Comparison of ENCODE assay signal across 18 cellular contexts in the genomic region with DNA sequence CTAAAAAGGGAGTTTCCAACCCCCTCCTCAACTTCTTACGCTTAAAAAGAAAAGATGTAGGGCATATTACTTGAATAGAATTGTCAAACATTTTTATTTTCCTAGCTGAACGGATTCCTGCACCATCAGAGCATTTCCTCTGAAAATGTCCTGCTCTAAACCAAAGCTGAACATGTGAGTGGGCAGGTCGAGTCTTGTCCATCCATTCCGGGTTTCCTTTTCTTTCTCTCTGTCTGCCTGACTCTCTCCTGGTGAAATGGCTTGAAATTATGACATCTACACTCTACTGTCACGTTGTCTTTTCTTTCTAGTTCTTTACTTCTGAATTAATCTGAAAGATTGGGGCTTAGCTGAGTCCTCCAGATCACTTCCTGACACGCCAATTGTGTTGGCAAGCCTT. TPM values are rescaled to one million over a fixed set of nuclear protein-coding genes. Genes with fewer than 3 reads are reported as not detected.
DNase-seq lines count a peak whose midpoint lies in the region; ATAC-seq and TF ChIP-seq lines count a peak whose summit lies in the region.
"Had no signal": no experiment of that assay in that cellular context is flagged by ENCODE, and none has a peak within 500 bp of the region (broad histone marks: within the 10 kb centered on the region; RNA-seq: fewer than 3 reads in every experiment).

No MANE protein-coding gene starts in this region.

- 69% methylated on average over 6 of the region's 6 CpGs for WGBS in thymus

- no peaks in the 10 kb centered on the region for H3K36me3 ChIP-seq in thymus (ENCODE audit: control insufficient read depth, insufficient read depth)
- H3K36me3 ChIP-seq in MG63 = no peaks in the 10 kb centered on the region
- H3K36me3 ChIP-seq: BLaER1 had no signal

- H3K4me1 Mint-ChIP-seq in endothelial cell (ENCODE audit: unreplicated experiment) = no peaks in the 10 kb centered on the region
- H3K4me1 Mint-ChIP-seq: CD8-positive, alpha-beta memory T cell had no signal

- H3K27me3 Mint-ChIP-seq in endothelial cell (ENCODE audit: unreplicated experiment) = peaks cover 2% of the 10 kb centered on the region

- no peaks in the 10 kb centered on the region for H3K36me3 Mint-ChIP-seq in endothelial cell (ENCODE audit: low read depth, unreplicated experiment)
- H3K36me3 Mint-ChIP-seq: CD8-positive, alpha-beta memory T cell had no signal

- CTCF ChIA-PET in RWPE1 (lab: Yijun Ruan, JAX) = interaction anchor here (0.8 kb wide), 2 partner anchors 97 to 634 kb away, joined by 3 to 4 read pairs; no protein-coding TSS in a partner anchor

- TF ChIP-seq CTCF in RWPE1 (conservative IDR thresholded peaks at IDR 0.05; ENCODE audit: low read depth) (no peak), endothelial cell (IDR thresholded peaks at IDR 0.05; ENCODE audit: unreplicated experiment) (no peak)

- no peaks in the 10 kb centered on the region for H3K27me3 ChIP-seq in thymus (ENCODE audit: control insufficient read depth, insufficient read depth)
- peaks cover 20% of the 10 kb centered on the region for H3K27me3 ChIP-seq in MG63
- H3K27me3 ChIP-seq: BLaER1 had no signal

- peak overlapping the region; percentile 77 for H3K27ac ChIP-seq in RWPE1
- peak overlapping the region; percentile 60 for H3K27ac ChIP-seq in thymus (ENCODE audit: low read depth)
- H3K27ac ChIP-seq: BLaER1 had no signal

- no peak overlapping the region for H3K4me3 Mint-ChIP-seq in endothelial cell (ENCODE audit: unreplicated experiment)
- H3K4me3 Mint-ChIP-seq: CD8-positive, alpha-beta memory T cell had no signal

- peak; percentile 84 for ATAC-seq in esophagus mucosa
- no peak for ATAC-seq in GM18498 (IDR thresholded peaks at IDR 0.05; ENCODE audit: unreplicated experiment)
- ATAC-seq: GM12878, K562 had no signal

- no peak overlapping the region for H3K4me3 ChIP-seq in thymus (ENCODE audit: low read length)
- H3K4me3 ChIP-seq in MG63 = no peak overlapping the region
- H3K4me3 ChIP-seq: BLaER1, GM12878, K562 had no signal

- DNase-seq in NCI-H2171 treated with DMSO at 0.1 percent for 48 hours (lab: John Stamatoyannopoulos, UW) = peak; percentile 20
- no peak for DNase-seq in NCI-H2171 (lab: John Stamatoyannopoulos, UW)
- DNase-seq in RWPE1 (ENCODE audit: low spot score) = peak; percentile 77
- no peak for DNase-seq in endothelial cell (ENCODE audit: low spot score)
- no peak for DNase-seq in MG63
- DNase-seq: 8988T; CD8-positive, alpha-beta memory T cell; NCI-H1048; NCI-H1694; NCI-H510A; NK-92 treated with Interleukin-12 subunit alpha and Interleukin-12 subunit beta, amount 100 ng/mL, for 24 hours; OCI-M1 had no signal

- H3K9me3 ChIP-seq in thymus (ENCODE audit: control insufficient read depth) (peaks cover 1% of the 10 kb centered on the region), MG63 (no peaks in the 10 kb centered on the region)

- H3K9me3 Mint-ChIP-seq in endothelial cell (ENCODE audit: unreplicated experiment) = no peaks in the 10 kb centered on the region

- H3K4me1 ChIP-seq in thymus (ENCODE audit: control insufficient read depth, insufficient read depth, low read length) = no peaks in the 10 kb centered on the region
- H3K4me1 ChIP-seq: BLaER1 had no signal

- POLR2A ChIA-PET in RWPE1 (lab: Yijun Ruan, JAX; ENCODE audit: low non-redundant PET) = interaction anchor here (0.5 kb wide), 1 partner anchor 130 kb away, joined by 4 read pairs; no protein-coding TSS in a partner anchor

- H3K27ac Mint-ChIP-seq in endothelial cell (ENCODE audit: unreplicated experiment) = no peak overlapping the region
- H3K27ac Mint-ChIP-seq: CD8-positive, alpha-beta memory T cell had no signal

RNA-seq across cellular contexts. Expression of gene PTPN3, which starts 39.2 kb away (rescaled TPM):
- total RNA-seq in esophagus mucosa (11.0 TPM), endothelial cell (ENCODE audit: unreplicated experiment) (0.62 TPM)
- 9.5 TPM for polyA plus RNA-seq in thymus
- 1.7 and 2.8 TPM in 2 replicates for total RNA-seq in MG63 (2014; rRNA removed; shearing (Covaris generic); ENCODE audit: low replicate concordance)
- polyA plus RNA-seq: CD8-positive, alpha-beta memory T cell; K562 had no signal

Comparison
In these comparisons a context has a peak if more than half of its experiments do, and no peak if none do; other contexts are left out.
1. DNase-seq: peak in NCI-H2171 treated with DMSO at 0.1 percent for 48 hours (single experiment) and RWPE1 (single experiment); none in NCI-H2171 (single experiment), endothelial cell (single experiment) and MG63 (single experiment).